ENCODE assay signal across 8 cellular contexts in genomic region chr19:17402982-17403855, GRCh38. TPM values are rescaled to one million over a fixed set of nuclear protein-coding genes. Genes with fewer than 3 reads are reported as not detected.
DNase-seq lines count a peak whose midpoint lies in the region; ATAC-seq and TF ChIP-seq lines count a peak whose summit lies in the region.
"Had no signal": no experiment of that assay in that cellular context is flagged by ENCODE, and none has a peak within 500 bp of the region (broad histone marks: within the 10 kb centered on the region; RNA-seq: fewer than 3 reads in every experiment).

No MANE protein-coding gene starts in this region.

- DNase-seq in HEK293T (ENCODE audit: extremely low spot score) (peak; percentile 94), WTC11 (ENCODE audit: low spot score) (peak; percentile 77), skeletal muscle cell (ENCODE audit: low read depth) (no peak), NCI-H2081 treated with DMSO at 0.1 percent for 48 hours (lab: John Stamatoyannopoulos, UW) (no peak), foreskin fibroblast (no peak)
- DNase-seq in effector memory CD8-positive, alpha-beta T cell = peak in 1 of 3 experiments; percentile 16

- H3K4me3 Mint-ChIP-seq in WTC11 = peak overlapping the region; percentile 74
- H3K4me3 Mint-ChIP-seq in effector memory CD8-positive, alpha-beta T cell = peak overlapping the region; percentile 82 to 88

- peak overlapping the region; percentile 5 for H3K4me3 ChIP-seq in skeletal muscle cell (ENCODE audit: low read depth, low read length)
- H3K4me3 ChIP-seq in foreskin fibroblast (ENCODE audit: low read depth in 1 of 2, low read length in 2 of 2) = no peak overlapping the region

- POLR2A ChIA-PET in HEK293T (lab: Yijun Ruan, JAX) (interaction anchor here (1.1 to 2.0 kb wide), 3 partner anchors 10 to 16 kb away, joined by 3 to 13 read pairs (median 11); partner anchors contain the start of gene MVB12A), WTC11 (lab: Charles Lee) (interaction anchor here (0.6 to 1.9 kb wide), 12 partner anchors 8 to 427 kb away, joined by 3 to 27 read pairs (median 3); partner anchors contain the start of gene MVB12A)

- H3K4me1 Mint-ChIP-seq in WTC11 = peaks cover 32% of the 10 kb centered on the region
- H3K4me1 Mint-ChIP-seq in effector memory CD8-positive, alpha-beta T cell (ENCODE audit: low read depth in 2 of 2) = peaks cover 35 to 40% of the 10 kb centered on the region in 2 donors

- peak overlapping the region; percentile 89 for H3K27ac Mint-ChIP-seq in WTC11
- H3K27ac Mint-ChIP-seq in effector memory CD8-positive, alpha-beta T cell = peak overlapping the region; percentile 82 to 92

- no peaks in the 10 kb centered on the region for H3K9me3 Mint-ChIP-seq in WTC11
- H3K9me3 Mint-ChIP-seq in effector memory CD8-positive, alpha-beta T cell = no peaks in the 10 kb centered on the region

- CTCF ChIA-PET in HEK293T (lab: Yijun Ruan, JAX) (interaction anchor here (0.6 to 1.1 kb wide), 3 partner anchors 9 to 47 kb away, joined by 3 to 4 read pairs (median 3); no protein-coding TSS in a partner anchor), WTC11 (lab: Charles Lee) (interaction anchor here (0.6 to 1.9 kb wide), 29 partner anchors 7 to 371 kb away, joined by 3 to 23 read pairs (median 4); partner anchors contain the start of genes MVB12A, PGLS and TMEM221)

- TF ChIP-seq CTCF in WTC11 (IDR thresholded peaks at IDR 0.05) (no peak), foreskin fibroblast (IDR thresholded peaks at IDR 0.05; ENCODE audit: low read depth, low read length) (no peak)

- peak; percentile 90 for ATAC-seq in WTC11
- no peak for ATAC-seq in effector memory CD8-positive, alpha-beta T cell (replicated peaks)
- ATAC-seq in GM18867 (IDR thresholded peaks at IDR 0.05; ENCODE audit: unreplicated experiment) = no peak
- ATAC-seq: Panc1 had no signal

- no peaks in the 10 kb centered on the region for H3K27me3 Mint-ChIP-seq in WTC11 (ENCODE audit: low read depth)
- H3K27me3 Mint-ChIP-seq in effector memory CD8-positive, alpha-beta T cell = no peaks in the 10 kb centered on the region

- H3K36me3 Mint-ChIP-seq in WTC11 = 0 out of 2 replicates have a peak, but pooled peaks cover 3% of the 10 kb centered on the region
- H3K36me3 Mint-ChIP-seq in effector memory CD8-positive, alpha-beta T cell (ENCODE audit: insufficient read depth) = peaks cover 31% of the 10 kb centered on the region

TF ChIP-seq in HEK293T, 16 proteins besides CTCF, POLR2A, EP300 and RAD21:
- TF ChIP-seq ELF4 (IDR thresholded peaks at IDR 0.05) = no peak

TF ChIP-seq in WTC11, 78 proteins besides CTCF, POLR2A, EP300 and RAD21:
- TF ChIP-seq GABPB1 (CRISPR knock-in tag; IDR thresholded peaks at IDR 0.05) (no peak), MAX (CRISPR knock-in tag; IDR thresholded peaks at IDR 0.05) (0 out of 2 replicates have a peak, but pooled peaks have one; percentile 53), ZNF281 (CRISPR knock-in tag; IDR thresholded peaks at IDR 0.05) (no peak), EMX1 (CRISPR knock-in tag; IDR thresholded peaks at IDR 0.05) (no peak), ZNF423 (CRISPR knock-in tag; IDR thresholded peaks at IDR 0.05) (no peak)
- TF ChIP-seq, protein P1, sequence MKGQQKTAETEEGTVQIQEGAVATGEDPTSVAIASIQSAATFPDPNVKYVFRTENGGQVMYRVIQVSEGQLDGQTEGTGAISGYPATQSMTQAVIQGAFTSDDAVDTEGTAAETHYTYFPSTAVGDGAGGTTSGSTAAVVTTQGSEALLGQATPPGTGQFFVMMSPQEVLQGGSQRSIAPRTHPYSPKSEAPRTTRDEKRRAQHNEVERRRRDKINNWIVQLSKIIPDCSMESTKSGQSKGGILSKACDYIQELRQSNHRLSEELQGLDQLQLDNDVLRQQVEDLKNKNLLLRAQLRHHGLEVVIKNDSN (CRISPR knock-in tag; IDR thresholded peaks at IDR 0.05) = 0 out of 2 replicates have a peak, but pooled peaks have one; percentile 12
TF ChIP-seq in WTC11: peak in this region for 2.

RNA-seq across cellular contexts. Expression of gene BST2, which starts 2.2 kb away (rescaled TPM):
- total RNA-seq in WTC11 (2021) = 22.8 to 67.7 TPM (median 61.1 TPM) in 3 replicates

RNA-seq across cellular contexts. Expression of gene CCDC194, which starts 9.2 kb away (rescaled TPM):
- total RNA-seq in WTC11 (2021) = 0.37 to 0.87 TPM (median 0.76 TPM) in 3 replicates

RNA-seq across cellular contexts. Expression of gene MVB12A, which starts 16.6 kb away (rescaled TPM):
- total RNA-seq in WTC11 (2021) = 58.7 to 78.6 TPM (median 70.8 TPM) in 3 replicates

RNA-seq across cellular contexts. Expression of gene PLVAP, which starts 26.1 kb away (rescaled TPM):
- total RNA-seq in WTC11 (2021) = 0.11 to 0.27 TPM in 2 of 3 replicates, not detected in the other

RNA-seq across cellular contexts. Expression of gene TMEM221, which starts 45.2 kb away (rescaled TPM):
- total RNA-seq in WTC11 (2021) = 1.2 to 2.9 TPM (median 2.3 TPM) in 3 replicates

Comparison
In these comparisons a context has a peak if more than half of its experiments do, and no peak if none do; other contexts are left out.
1. DNase-seq: peak in HEK293T (single experiment) and WTC11 (single experiment); none in skeletal muscle cell (single experiment), NCI-H2081 treated with DMSO at 0.1 percent for 48 hours (single experiment) and foreskin fibroblast (0 of 2).